ENCODE assay signal across 1 cellular context in genomic region chr10:73593110-73593509, GRCh38.
TF ChIP-seq lines count a peak whose summit lies in the region.

No MANE protein-coding gene starts in this region.

TF ChIP-seq in H1, 55 proteins besides CTCF, POLR2A, EP300 and RAD21 (continued from another document):
- TF ChIP-seq JUN (IDR thresholded peaks at IDR 0.05; ENCODE audit: low read depth, low read length) (no peak), CBX8 (IDR thresholded peaks at IDR 0.05; ENCODE audit: borderline replicate concordance, low read depth, low read length) (no peak), HDAC6 (IDR thresholded peaks at IDR 0.05; ENCODE audit: low read depth, low read length) (no peak), NRF1 (IDR thresholded peaks at IDR 0.05; ENCODE audit: low read depth, low read length) (no peak), NANOG (IDR thresholded peaks at IDR 0.05; ENCODE audit: insufficient read depth, low read depth, low read length, poor library complexity, severe bottlenecking) (no peak)
